In the genomic region with DNA sequence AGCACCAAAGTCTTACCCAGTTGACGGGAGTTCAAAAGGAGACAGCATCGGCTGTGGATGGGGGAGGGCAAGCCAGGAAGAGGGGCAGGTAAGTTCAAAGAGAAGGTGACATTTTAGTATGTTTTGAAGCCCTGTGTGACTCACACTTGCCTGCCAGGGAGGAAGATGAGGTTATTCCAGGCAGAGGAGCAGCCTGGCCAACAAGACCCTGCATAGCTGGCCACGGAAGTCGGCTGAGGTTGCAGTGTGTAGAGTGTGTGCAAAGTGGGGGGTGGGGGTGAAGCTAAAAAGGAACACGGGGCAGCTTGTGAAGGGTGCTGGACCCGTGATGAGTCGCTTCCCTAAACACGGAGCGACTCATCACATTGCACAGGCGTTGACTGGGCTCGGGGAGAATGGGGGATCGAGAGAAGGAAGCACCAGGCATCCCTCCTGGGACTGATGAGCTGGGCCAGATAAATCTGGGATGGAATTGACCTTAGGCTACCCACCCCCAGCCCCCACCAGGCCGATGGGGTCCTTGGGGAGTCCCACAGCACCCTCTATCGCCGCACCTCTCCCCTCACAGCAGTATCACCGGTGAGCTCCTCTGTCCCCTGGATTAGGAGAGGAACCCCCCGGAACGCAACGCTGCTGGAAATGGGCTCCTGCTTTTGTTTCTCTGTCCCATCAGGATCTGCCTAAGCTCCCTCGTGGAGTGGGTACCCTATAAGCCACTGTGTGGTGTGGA, we compare ENCODE assay signal across 8 cellular contexts.
A peak's percentile ranks its signal among the peaks of the same experiment; 100 is the strongest.
DNase-seq lines count a peak whose midpoint lies in the region; ATAC-seq, FAIRE-seq and TF ChIP-seq lines count a peak whose summit lies in the region.

No MANE protein-coding gene starts in this region.

- no peaks in the 10 kb centered on the region for H3K79me2 ChIP-seq in PC-9 (ENCODE audit: low read depth)

- intact Hi-C loops in left ventricle myocardium superior (cut with micrococcal nuclease) (loop anchor here (5.0 kb wide), 1 partner anchor 211 kb away; no protein-coding TSS in a partner anchor), cardiac septum (cut with DNase I) (no loop called here), sciatic nerve (cut with DNase I) (loop anchor here (10.0 kb wide), 1 partner anchor 208 kb away; no protein-coding TSS in a partner anchor), PC-9 (cut with micrococcal nuclease; ENCODE audit: unreplicated experiment) (loop anchor here (5.0 to 10.0 kb wide), 2 partner anchors 936 to 1218 kb away; no protein-coding TSS in a partner anchor)

- H3K36me3 ChIP-seq in PC-9 (ENCODE audit: low read depth), result no peaks in the 10 kb centered on the region

- BruUV-seq in PC-9 (replicated peaks; lab: Mats Ljungman, UMichigan), result no TSS peak

- H3K27me3 ChIP-seq in PC-9 (ENCODE audit: insufficient read depth, low read depth), result peaks cover 69% of the 10 kb centered on the region

- no peaks in the 10 kb centered on the region for H3K9me3 ChIP-seq in PC-9 (ENCODE audit: insufficient read depth, low read depth)

- CTCF ChIA-PET in PC-9 (lab: Charles Lee), result interaction anchor here (0.6 kb wide), 2 partner anchors 523 to 937 kb away, joined by 6 read pairs; no protein-coding TSS in a partner anchor

- no peak for DNase-seq in left ventricle myocardium superior
- no peak for DNase-seq in cardiac septum (ENCODE audit: low spot score)
- peak; percentile 53 for DNase-seq in activated T-helper 9 cell treated with anti-CD3 and anti-CD28 coated beads, Interleukin-2, amount 50 U/mL, for 16 hours (ENCODE audit: low read depth)
- DNase-seq in sciatic nerve (ENCODE audit: low spot score), result no peak
- peak; percentile 74 for DNase-seq in urothelium cell line (ENCODE audit: low spot score)
- DNase-seq in GM10266 (ENCODE audit: extremely low spot score), result no peak
- DNase-seq in PC-9, result no peak

- no peak overlapping the region for H2AFZ ChIP-seq in PC-9

- TF ChIP-seq CTCF in GM10266 (IDR thresholded peaks at IDR 0.05; ENCODE audit: control insufficient read depth, insufficient read depth, low read depth, missing control alignments) (no peak), PC-9 (conservative IDR thresholded peaks at IDR 0.05) (no peak)

- no peak overlapping the region for H3K4me2 ChIP-seq in PC-9

- no peaks in the 10 kb centered on the region for H3K4me1 ChIP-seq in PC-9 (replicated peaks; ENCODE audit: insufficient read depth)

- POLR2A ChIA-PET in PC-9 (lab: Charles Lee; ENCODE audit: unreplicated experiment), result no interaction called here

- H3F3A ChIP-seq in PC-9 (ENCODE audit: insufficient read depth, low read depth), result no peaks in the 10 kb centered on the region

- no peaks in the 10 kb centered on the region for H4K20me1 ChIP-seq in PC-9 (ENCODE audit: insufficient read depth)

- peak; percentile 94 for FAIRE-seq in urothelium cell line (lab: Jason Lieb, UNC)

- no peak overlapping the region for H3K27ac ChIP-seq in PC-9

- no peaks in the 10 kb centered on the region for H3K9me2 ChIP-seq in PC-9 (ENCODE audit: insufficient read depth)

- peak; percentile 46 for ATAC-seq in left ventricle myocardium superior
- peak; percentile 9 for ATAC-seq in sciatic nerve
- no peak for ATAC-seq in GM18517 (IDR thresholded peaks at IDR 0.05; ENCODE audit: unreplicated experiment)

- no peak overlapping the region for H3K4me3 ChIP-seq in PC-9

Comparison
In these comparisons a context has a peak if more than half of its experiments do, and no peak if none do; other contexts are left out.
1. DNase-seq: peak in activated T-helper 9 cell treated with anti-CD3 and anti-CD28 coated beads, Interleukin-2, amount 50 U/mL, for 16 hours (single experiment) and urothelium cell line (single experiment); none in left ventricle myocardium superior (single experiment), cardiac septum (single experiment), sciatic nerve (single experiment), GM10266 (single experiment) and PC-9 (0 of 2).